ENCODE assay signal across 25 cellular contexts in the genomic region with DNA sequence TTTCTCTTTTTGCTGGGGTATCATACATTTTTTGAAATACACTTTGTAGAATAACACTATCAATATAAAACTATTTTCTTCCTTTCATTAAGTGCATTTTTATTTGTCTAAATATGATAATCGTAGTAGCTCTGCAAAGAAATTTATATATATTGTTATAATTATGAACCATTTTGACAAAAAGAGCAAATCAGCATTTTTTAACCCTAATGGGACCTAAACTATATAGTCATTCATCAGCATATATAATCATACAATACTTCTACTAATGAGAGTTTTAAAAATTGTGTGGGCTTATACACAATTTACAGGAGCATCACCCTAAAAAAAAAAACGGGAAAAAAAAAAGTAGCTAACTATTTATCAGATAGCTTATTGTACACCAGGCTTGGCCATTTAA.
"Had no signal": no experiment of that assay in that cellular context is flagged by ENCODE, and none has a peak within 500 bp of the region (broad histone marks: within the 10 kb centered on the region; RNA-seq: fewer than 3 reads in every experiment).

No MANE protein-coding gene starts in this region.

- H2AFZ ChIP-seq: hepatocyte had no signal

- H3K4me1 ChIP-seq: colonic mucosa, esophagus squamous epithelium, gastrocnemius medialis, heart left ventricle, left lung, lower lobe of right lung had no signal

- H3K79me2 ChIP-seq: hepatocyte had no signal

- H3K9me3 ChIP-seq: colonic mucosa, esophagus squamous epithelium, gastrocnemius medialis, heart left ventricle, left lung, lower lobe of right lung, mucosa of descending colon had no signal

- DNase-seq: colonic mucosa; cortex of kidney; effector CD8-positive, alpha-beta T cell; effector memory CD8-positive, alpha-beta T cell; endodermal cell; erythroblast; esophagus squamous epithelium; foreskin fibroblast; foreskin melanocyte; gastrocnemius medialis; heart left ventricle; hypothalamus; immature natural killer cell; islet precursor cell; left cardiac atrium; left lung; left ventricle myocardium superior; lower lobe of right lung; mesenchymal stem cell; mucosa of descending colon; naive B cell had no signal

- H3K27me3 ChIP-seq: colonic mucosa, esophagus squamous epithelium, gastrocnemius medialis, heart left ventricle, hepatocyte, left lung had no signal

- H3K36me3 ChIP-seq: colonic mucosa, esophagus squamous epithelium, gastrocnemius medialis, heart left ventricle, left lung, lower lobe of right lung had no signal

- FAIRE-seq: endometrium had no signal

- H3K4me2 ChIP-seq: hepatocyte had no signal

- ATAC-seq: effector memory CD8-positive, alpha-beta T cell; esophagus mucosa; gastrocnemius medialis; heart left ventricle; left cardiac atrium; left lung; left ventricle myocardium superior; lower lobe of right lung; mucosa of descending colon had no signal

- H3K4me3 ChIP-seq: colonic mucosa, esophagus squamous epithelium, gastrocnemius medialis, heart left ventricle, hepatocyte, left lung, lower lobe of right lung, mucosa of descending colon had no signal

- H3K27ac ChIP-seq: colonic mucosa, epithelial cell of prostate, esophagus squamous epithelium, gastrocnemius medialis, heart left ventricle, hepatocyte, left lung, lower lobe of right lung had no signal
